In genomic region chrX:50988649-50989048, GRCh38 we compare ENCODE assay signal across 9 cellular contexts.
DNase-seq lines count a peak whose midpoint lies in the region; ATAC-seq and TF ChIP-seq lines count a peak whose summit lies in the region.
"Had no signal": no experiment of that assay in that cellular context is flagged by ENCODE, and none has a peak within 500 bp of the region (broad histone marks: within the 10 kb centered on the region; RNA-seq: fewer than 3 reads in every experiment).

No MANE protein-coding gene starts in this region.

- H3K9me3 Mint-ChIP-seq in neural crest cell, result no peaks in the 10 kb centered on the region
- H3K9me3 Mint-ChIP-seq: central memory CD8-positive, alpha-beta T cell had no signal

- H3K4me3 Mint-ChIP-seq in neural crest cell, result no peak overlapping the region
- H3K4me3 Mint-ChIP-seq: central memory CD8-positive, alpha-beta T cell had no signal

- H3K27me3 Mint-ChIP-seq in neural crest cell (ENCODE audit: low read depth), result peaks cover 19% of the 10 kb centered on the region

- H3K4me1 Mint-ChIP-seq in neural crest cell, result no peaks in the 10 kb centered on the region
- H3K4me1 Mint-ChIP-seq: central memory CD8-positive, alpha-beta T cell had no signal

- ATAC-seq in GM18517 (IDR thresholded peaks at IDR 0.05; ENCODE audit: unreplicated experiment) (no peak), GM18498 (IDR thresholded peaks at IDR 0.05; ENCODE audit: unreplicated experiment) (no peak)

- no peak overlapping the region for H3K27ac Mint-ChIP-seq in neural crest cell (ENCODE audit: unreplicated experiment)

- peak; percentile 16 for DNase-seq in ELR (ENCODE audit: low read depth)
- peak; percentile 16 for DNase-seq in NCI-H2227 treated with DMSO at 0.1 percent for 48 hours (lab: John Stamatoyannopoulos, UW)
- DNase-seq in dermis blood vessel endothelial cell, result peak; percentile 53
- peak; percentile 26 for DNase-seq in neural crest cell (ENCODE audit: low read depth, low spot score)
- no peak for DNase-seq in suprapubic skin (ENCODE audit: low spot score in 2 of 2)

- TF ChIP-seq CTCF in 22Rv1 (IDR thresholded peaks at IDR 0.05) (peak; percentile 49), neural crest cell (conservative IDR thresholded peaks at IDR 0.05) (peak; percentile 66), suprapubic skin (IDR thresholded peaks at IDR 0.05) (no peak)

- H3K4me3 ChIP-seq in suprapubic skin, result no peak overlapping the region

- TF ChIP-seq POLR2A in suprapubic skin (IDR thresholded peaks at IDR 0.05), result no peak

- H3K4me1 ChIP-seq in suprapubic skin, result no peaks in the 10 kb centered on the region

- no peaks in the 10 kb centered on the region for H3K36me3 ChIP-seq in suprapubic skin

- 11% methylated on average over 2 of the region's 2 CpGs for WGBS in suprapubic skin

- H3K27ac ChIP-seq in 22Rv1 (no peak overlapping the region), suprapubic skin (no peak overlapping the region)

- no peaks in the 10 kb centered on the region for H3K27me3 ChIP-seq in suprapubic skin

- TF ChIP-seq EP300 in suprapubic skin (IDR thresholded peaks at IDR 0.05), result no peak

- no peaks in the 10 kb centered on the region for H3K9me3 ChIP-seq in suprapubic skin

- no peaks in the 10 kb centered on the region for H3K36me3 Mint-ChIP-seq in neural crest cell (ENCODE audit: low read depth)

Comparison
In these comparisons a context has a peak if more than half of its experiments do, and no peak if none do; other contexts are left out.
1. CTCF ChIP-seq: peak in 22Rv1 (single experiment) and neural crest cell (single experiment); none in suprapubic skin (0 of 2).
2. DNase-seq: peak in ELR (single experiment), NCI-H2227 treated with DMSO at 0.1 percent for 48 hours (single experiment), dermis blood vessel endothelial cell (single experiment) and neural crest cell (single experiment); none in suprapubic skin (0 of 2).